Comparison of ENCODE assay signal across 8 cellular contexts in genomic region chr1:155208656-155209372, GRCh38. TPM values are rescaled to one million over a fixed set of nuclear protein-coding genes. Genes with fewer than 3 reads are reported as not detected.
DNase-seq lines count a peak whose midpoint lies in the region; ATAC-seq and TF ChIP-seq lines count a peak whose summit lies in the region.

A gene with protein sequence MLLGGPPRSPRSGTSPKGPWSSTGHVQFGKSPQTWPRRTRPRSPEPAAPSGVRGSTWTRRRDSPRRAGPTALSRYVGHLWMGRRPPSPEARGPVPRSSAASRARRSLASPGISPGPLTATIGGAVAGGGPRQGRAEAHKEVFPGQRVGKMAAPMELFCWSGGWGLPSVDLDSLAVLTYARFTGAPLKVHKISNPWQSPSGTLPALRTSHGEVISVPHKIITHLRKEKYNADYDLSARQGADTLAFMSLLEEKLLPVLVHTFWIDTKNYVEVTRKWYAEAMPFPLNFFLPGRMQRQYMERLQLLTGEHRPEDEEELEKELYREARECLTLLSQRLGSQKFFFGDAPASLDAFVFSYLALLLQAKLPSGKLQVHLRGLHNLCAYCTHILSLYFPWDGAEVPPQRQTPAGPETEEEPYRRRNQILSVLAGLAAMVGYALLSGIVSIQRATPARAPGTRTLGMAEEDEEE (plus strand): TSS chr1:155208695. CDS start chr1:155208805, 110 bp downstream.

- 0 to 1% methylated on average over 22 to 60 of the region's 60 CpGs for WGBS in endodermal cell (ENCODE audit: insufficient coverage in 1 of 2, insufficient read length in 1 of 2), 2 experiments
- WGBS in mesodermal cell (ENCODE audit: insufficient coverage in 2 of 2), 2 experiments = 0 to 1% methylated on average over 48 to 51 of the region's 60 CpGs

- peak within 1 kb of the TSS; percentile 83 for H3K4me3 Mint-ChIP-seq in activated CD8-positive, alpha-beta memory T cell treated with anti-CD3 and anti-CD28 coated beads, Interleukin-2, amount 10 ng/mL, durations not matched to agents 7 days and 5 days
- peak within 1 kb of the TSS; percentile 89 for H3K4me3 Mint-ChIP-seq in endodermal cell

- DNase-seq in HL-60 (ENCODE audit: low read depth in 1 of 2, low spot score in 1 of 2) (peak; percentile 76 to 82), NOMO-1 treated with DMSO at 0.1 percent for 48 hours (lab: John Stamatoyannopoulos, UW; ENCODE audit: unreplicated experiment) (peak; percentile 77), endodermal cell (peak; percentile 95)
- peak; percentile 92 for DNase-seq in activated CD8-positive, alpha-beta memory T cell treated with anti-CD3 and anti-CD28 coated beads, Interleukin-2, amount 10 ng/mL, durations not matched to agents 7 days and 5 days
- peak; percentile 79 to 82 for DNase-seq in stimulated activated CD8-positive, alpha-beta memory T cell treated with anti-CD3 and anti-CD28 coated beads, Interleukin-15, amount 100 ng/mL, for 4 hours (ENCODE audit: low read depth in 2 of 2)

- H3K27ac ChIP-seq in C4-2B = peak within 1 kb of the TSS; percentile 92
- peak within 1 kb of the TSS; percentile 99 for H3K27ac ChIP-seq in HL-60 (replicated peaks)
- H3K27ac ChIP-seq in endodermal cell (ENCODE audit: low read depth, low read length) = peak within 1 kb of the TSS; percentile 99
- H3K27ac ChIP-seq in mesodermal cell (ENCODE audit: low read depth, low read length, severe bottlenecking) = peak within 1 kb of the TSS; percentile 100

- H3K9me3 ChIP-seq in endodermal cell (ENCODE audit: control insufficient read depth, low read length) = no peaks in the 10 kb centered on the region
- H3K9me3 ChIP-seq in mesodermal cell (ENCODE audit: control insufficient read depth, low read length) = no peaks in the 10 kb centered on the region

- H3K9ac ChIP-seq in endodermal cell (ENCODE audit: extremely low read depth, low read length, poor library complexity, severe bottlenecking) = peak within 1 kb of the TSS; percentile 99

- peaks cover 5% of the 10 kb centered on the region for H3K4me1 ChIP-seq in endodermal cell (ENCODE audit: control insufficient read depth, insufficient read depth, low read length)
- peaks cover 8% of the 10 kb centered on the region for H3K4me1 ChIP-seq in mesodermal cell (ENCODE audit: control insufficient read depth, insufficient read depth, low read length, poor library complexity, severe bottlenecking)

- H3K4me3 ChIP-seq in HL-60 (replicated peaks; ENCODE audit: insufficient read depth, low read length) (peak within 1 kb of the TSS; percentile 99), endodermal cell (ENCODE audit: low read length) (peak within 1 kb of the TSS; percentile 93), mesodermal cell (ENCODE audit: extremely low read depth, insufficient read depth, low read length, poor library complexity, severe bottlenecking) (peak within 1 kb of the TSS; percentile 82)

- H3K27me3 ChIP-seq in HL-60 (ENCODE audit: insufficient read depth, poor library complexity, severe bottlenecking) = no peaks in the 10 kb centered on the region
- H3K27me3 ChIP-seq in endodermal cell (ENCODE audit: control insufficient read depth, insufficient read depth, low read length, poor library complexity, severe bottlenecking) = no peaks in the 10 kb centered on the region

- H3K27ac Mint-ChIP-seq in activated CD8-positive, alpha-beta memory T cell treated with anti-CD3 and anti-CD28 coated beads, Interleukin-2, amount 10 ng/mL, durations not matched to agents 7 days and 5 days = peak within 1 kb of the TSS; percentile 88
- H3K27ac Mint-ChIP-seq in endodermal cell = peak within 1 kb of the TSS; percentile 95

- H3K36me3 ChIP-seq in endodermal cell (ENCODE audit: control insufficient read depth, insufficient read depth, low read length) = peaks cover 9% of the 10 kb centered on the region
- peaks cover 32% of the 10 kb centered on the region for H3K36me3 ChIP-seq in mesodermal cell (ENCODE audit: control insufficient read depth, insufficient read depth, low read length)

- H3K27me3 Mint-ChIP-seq in activated CD8-positive, alpha-beta memory T cell treated with anti-CD3 and anti-CD28 coated beads, Interleukin-2, amount 10 ng/mL, durations not matched to agents 7 days and 5 days = no peaks in the 10 kb centered on the region
- peaks cover 1% of the 10 kb centered on the region for H3K27me3 Mint-ChIP-seq in endodermal cell (ENCODE audit: insufficient read depth)

- CTCF ChIA-PET in activated CD8-positive, alpha-beta memory T cell treated with anti-CD3 and anti-CD28 coated beads, Interleukin-2, amount 10 ng/mL, durations not matched to agents 7 days and 5 days (lab: Charles Lee) = interaction anchor here (0.5 to 5.3 kb wide), 10 partner anchors 9 to 279 kb away, joined by 3 to 87 read pairs (median 22); partner anchors contain the start of genes KRTCAP2 and TRIM46

- peaks cover 34% of the 10 kb centered on the region for H3K4me1 Mint-ChIP-seq in activated CD8-positive, alpha-beta memory T cell treated with anti-CD3 and anti-CD28 coated beads, Interleukin-2, amount 10 ng/mL, durations not matched to agents 7 days and 5 days
- H3K4me1 Mint-ChIP-seq in endodermal cell = peaks cover 24% of the 10 kb centered on the region

- TF ChIP-seq CTCF in C4-2B (conservative IDR thresholded peaks at IDR 0.05) = no peak
- no peak for TF ChIP-seq CTCF in HL-60 (IDR thresholded peaks at IDR 0.05; ENCODE audit: insufficient read depth, low read length)
- TF ChIP-seq CTCF in endodermal cell (conservative IDR thresholded peaks at IDR 0.05) = no peak

- no peaks in the 10 kb centered on the region for H3K36me3 Mint-ChIP-seq in activated CD8-positive, alpha-beta memory T cell treated with anti-CD3 and anti-CD28 coated beads, Interleukin-2, amount 10 ng/mL, durations not matched to agents 7 days and 5 days
- peaks cover 9% of the 10 kb centered on the region for H3K36me3 Mint-ChIP-seq in endodermal cell (ENCODE audit: low read depth)

- H3K9me3 Mint-ChIP-seq in activated CD8-positive, alpha-beta memory T cell treated with anti-CD3 and anti-CD28 coated beads, Interleukin-2, amount 10 ng/mL, durations not matched to agents 7 days and 5 days (ENCODE audit: low read depth) = no peaks in the 10 kb centered on the region
- H3K9me3 Mint-ChIP-seq in endodermal cell = no peaks in the 10 kb centered on the region

- ATAC-seq in GM19351 (IDR thresholded peaks at IDR 0.05; ENCODE audit: unreplicated experiment) = peak; percentile 77
- peak; percentile 78 for ATAC-seq in activated CD8-positive, alpha-beta memory T cell treated with anti-CD3 and anti-CD28 coated beads, Interleukin-2, amount 10 ng/mL, durations not matched to agents 7 days and 5 days

RNA-seq across cellular contexts. Expression of the gene that starts here (rescaled TPM):
- total RNA-seq in activated CD8-positive, alpha-beta memory T cell treated with anti-CD3 and anti-CD28 coated beads, Interleukin-2, amount 10 ng/mL, durations not matched to agents 7 days and 5 days = 10 to 100 TPM; 39.0 to 48.6 TPM
- total RNA-seq in endodermal cell = 10 to 100 TPM; 47.3 to 63.2 TPM
- 43.6 TPM for polyA plus RNA-seq in endodermal cell (2013, experiment 1 of 2)
- polyA plus RNA-seq in endodermal cell (2013, experiment 2 of 2) = 43.3 TPM
- polyA plus RNA-seq in mesodermal cell (2013, experiment 1 of 2) = 56.6 TPM
- polyA plus RNA-seq in mesodermal cell (2013, experiment 2 of 2) = 41.7 TPM

Comparison
In these comparisons a context has a peak if more than half of its experiments do, and no peak if none do; other contexts are left out.
1. Peak in every context shown above with its lines: DNase-seq, ATAC-seq, H3K4me3 ChIP-seq and H3K27ac ChIP-seq.